1 cellular context compared by ENCODE assay signal in genomic region chr20:63280929-63281545, GRCh38.
TF ChIP-seq lines count a peak whose summit lies in the region.

No MANE protein-coding gene starts in this region.

TF ChIP-seq in GM12878, 131 proteins besides CTCF, POLR2A, EP300 and RAD21:
- no peak for TF ChIP-seq ZSCAN29 (IDR thresholded peaks at IDR 0.05)
- no peak for TF ChIP-seq CREB1 (IDR thresholded peaks at IDR 0.05; ENCODE audit: low read depth)
- no peak for TF ChIP-seq CEBPZ (IDR thresholded peaks at IDR 0.05; ENCODE audit: low read depth, low read length)
- TF ChIP-seq KDM1A (IDR thresholded peaks at IDR 0.05; ENCODE audit: borderline replicate concordance): no peak
- no peak for TF ChIP-seq HDAC6 (IDR thresholded peaks at IDR 0.05; ENCODE audit: unreplicated experiment)
- no peak for TF ChIP-seq HDAC2 (IDR thresholded peaks at IDR 0.05)
- TF ChIP-seq CBX3 (IDR thresholded peaks at IDR 0.05; ENCODE audit: borderline replicate concordance, low read depth): no peak
- TF ChIP-seq EZH2 (IDR thresholded peaks at IDR 0.05; ENCODE audit: borderline replicate concordance, control insufficient read depth, low read depth, low read length): no peak
- TF ChIP-seq NR2F1 (conservative IDR thresholded peaks at IDR 0.05): no peak
- TF ChIP-seq, protein P1, sequence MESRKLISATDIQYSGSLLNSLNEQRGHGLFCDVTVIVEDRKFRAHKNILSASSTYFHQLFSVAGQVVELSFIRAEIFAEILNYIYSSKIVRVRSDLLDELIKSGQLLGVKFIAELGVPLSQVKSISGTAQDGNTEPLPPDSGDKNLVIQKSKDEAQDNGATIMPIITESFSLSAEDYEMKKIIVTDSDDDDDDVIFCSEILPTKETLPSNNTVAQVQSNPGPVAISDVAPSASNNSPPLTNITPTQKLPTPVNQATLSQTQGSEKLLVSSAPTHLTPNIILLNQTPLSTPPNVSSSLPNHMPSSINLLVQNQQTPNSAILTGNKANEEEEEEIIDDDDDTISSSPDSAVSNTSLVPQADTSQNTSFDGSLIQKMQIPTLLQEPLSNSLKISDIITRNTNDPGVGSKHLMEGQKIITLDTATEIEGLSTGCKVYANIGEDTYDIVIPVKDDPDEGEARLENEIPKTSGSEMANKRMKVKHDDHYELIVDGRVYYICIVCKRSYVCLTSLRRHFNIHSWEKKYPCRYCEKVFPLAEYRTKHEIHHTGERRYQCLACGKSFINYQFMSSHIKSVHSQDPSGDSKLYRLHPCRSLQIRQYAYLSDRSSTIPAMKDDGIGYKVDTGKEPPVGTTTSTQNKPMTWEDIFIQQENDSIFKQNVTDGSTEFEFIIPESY (IDR thresholded peaks at IDR 0.05): no peak
- TF ChIP-seq POLR2AphosphoS5 (IDR thresholded peaks at IDR 0.05; ENCODE audit: low read length): no peak
- TF ChIP-seq, protein P2, sequence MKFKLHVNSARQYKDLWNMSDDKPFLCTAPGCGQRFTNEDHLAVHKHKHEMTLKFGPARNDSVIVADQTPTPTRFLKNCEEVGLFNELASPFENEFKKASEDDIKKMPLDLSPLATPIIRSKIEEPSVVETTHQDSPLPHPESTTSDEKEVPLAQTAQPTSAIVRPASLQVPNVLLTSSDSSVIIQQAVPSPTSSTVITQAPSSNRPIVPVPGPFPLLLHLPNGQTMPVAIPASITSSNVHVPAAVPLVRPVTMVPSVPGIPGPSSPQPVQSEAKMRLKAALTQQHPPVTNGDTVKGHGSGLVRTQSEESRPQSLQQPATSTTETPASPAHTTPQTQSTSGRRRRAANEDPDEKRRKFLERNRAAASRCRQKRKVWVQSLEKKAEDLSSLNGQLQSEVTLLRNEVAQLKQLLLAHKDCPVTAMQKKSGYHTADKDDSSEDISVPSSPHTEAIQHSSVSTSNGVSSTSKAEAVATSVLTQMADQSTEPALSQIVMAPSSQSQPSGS (IDR thresholded peaks at IDR 0.05; ENCODE audit: low read length): no peak
TF ChIP-seq in GM12878: peak in this region for 0.
